In the genomic region with DNA sequence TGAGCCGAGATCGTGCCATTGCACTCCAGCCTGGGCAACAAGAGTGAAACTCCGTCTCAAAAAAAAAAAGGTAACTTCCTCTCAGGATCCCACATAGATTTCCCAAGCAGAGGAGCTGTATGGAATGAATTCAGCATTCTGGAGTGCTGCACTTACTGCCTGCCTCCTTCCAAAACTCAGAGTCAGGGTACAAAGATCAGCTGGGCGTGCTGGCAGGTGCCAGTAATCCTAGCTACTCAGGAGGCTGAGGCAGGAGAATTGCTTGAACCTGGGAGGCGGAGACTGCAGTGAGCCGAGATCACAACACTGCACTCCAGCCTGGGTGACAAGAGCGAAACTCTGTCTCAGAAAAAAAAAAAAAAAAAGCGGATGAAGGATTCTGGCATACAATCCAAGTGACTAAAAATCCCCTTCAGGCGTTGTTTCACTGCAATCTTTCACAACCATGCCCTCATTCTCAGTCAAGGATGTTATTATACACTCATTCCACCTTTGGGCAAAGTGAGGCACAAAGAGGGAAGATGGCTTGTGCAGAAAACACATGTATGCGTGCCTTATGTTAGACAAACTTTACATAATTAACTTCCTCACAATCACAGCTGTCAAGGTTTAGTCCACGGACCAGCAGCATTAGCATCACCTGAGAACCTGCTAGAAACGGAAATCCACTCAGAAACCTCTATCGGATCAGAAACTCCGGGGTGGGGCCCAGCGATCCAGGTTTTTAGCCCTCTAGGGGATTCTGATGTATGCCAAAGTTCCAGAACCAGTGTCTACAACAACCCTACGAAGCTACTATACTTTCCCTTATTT, we compare ENCODE assay signal across 1 cellular context.
TF ChIP-seq lines count a peak whose summit lies in the region.

No MANE protein-coding gene starts in this region.

TF ChIP-seq in liver, 16 proteins besides CTCF, POLR2A, EP300 and RAD21:
- TF ChIP-seq RXRA (IDR thresholded peaks at IDR 0.05), result peak; percentile 30 to 33
- peak; percentile 42 for TF ChIP-seq HNF4G (IDR thresholded peaks at IDR 0.05)
- TF ChIP-seq JUND (IDR thresholded peaks at IDR 0.05), result no peak
- TF ChIP-seq, protein P1, sequence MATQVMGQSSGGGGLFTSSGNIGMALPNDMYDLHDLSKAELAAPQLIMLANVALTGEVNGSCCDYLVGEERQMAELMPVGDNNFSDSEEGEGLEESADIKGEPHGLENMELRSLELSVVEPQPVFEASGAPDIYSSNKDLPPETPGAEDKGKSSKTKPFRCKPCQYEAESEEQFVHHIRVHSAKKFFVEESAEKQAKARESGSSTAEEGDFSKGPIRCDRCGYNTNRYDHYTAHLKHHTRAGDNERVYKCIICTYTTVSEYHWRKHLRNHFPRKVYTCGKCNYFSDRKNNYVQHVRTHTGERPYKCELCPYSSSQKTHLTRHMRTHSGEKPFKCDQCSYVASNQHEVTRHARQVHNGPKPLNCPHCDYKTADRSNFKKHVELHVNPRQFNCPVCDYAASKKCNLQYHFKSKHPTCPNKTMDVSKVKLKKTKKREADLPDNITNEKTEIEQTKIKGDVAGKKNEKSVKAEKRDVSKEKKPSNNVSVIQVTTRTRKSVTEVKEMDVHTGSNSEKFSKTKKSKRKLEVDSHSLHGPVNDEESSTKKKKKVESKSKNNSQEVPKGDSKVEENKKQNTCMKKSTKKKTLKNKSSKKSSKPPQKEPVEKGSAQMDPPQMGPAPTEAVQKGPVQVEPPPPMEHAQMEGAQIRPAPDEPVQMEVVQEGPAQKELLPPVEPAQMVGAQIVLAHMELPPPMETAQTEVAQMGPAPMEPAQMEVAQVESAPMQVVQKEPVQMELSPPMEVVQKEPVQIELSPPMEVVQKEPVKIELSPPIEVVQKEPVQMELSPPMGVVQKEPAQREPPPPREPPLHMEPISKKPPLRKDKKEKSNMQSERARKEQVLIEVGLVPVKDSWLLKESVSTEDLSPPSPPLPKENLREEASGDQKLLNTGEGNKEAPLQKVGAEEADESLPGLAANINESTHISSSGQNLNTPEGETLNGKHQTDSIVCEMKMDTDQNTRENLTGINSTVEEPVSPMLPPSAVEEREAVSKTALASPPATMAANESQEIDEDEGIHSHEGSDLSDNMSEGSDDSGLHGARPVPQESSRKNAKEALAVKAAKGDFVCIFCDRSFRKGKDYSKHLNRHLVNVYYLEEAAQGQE (IDR thresholded peaks at IDR 0.05), result no peak
- TF ChIP-seq YY1 (IDR thresholded peaks at IDR 0.05), result no peak
- peak; percentile 76 to 78 for TF ChIP-seq HNF4A (conservative IDR thresholded peaks at IDR 0.05)
- TF ChIP-seq SP1 (IDR thresholded peaks at IDR 0.05), result peak; percentile 64
